In genomic region chr2:223538920-223539440, GRCh38 we compare ENCODE assay signal across 12 cellular contexts.
DNase-seq lines count a peak whose midpoint lies in the region; ATAC-seq and TF ChIP-seq lines count a peak whose summit lies in the region.
"Had no signal": no experiment of that assay in that cellular context is flagged by ENCODE, and none has a peak within 500 bp of the region (broad histone marks: within the 10 kb centered on the region; RNA-seq: fewer than 3 reads in every experiment).

No MANE protein-coding gene starts in this region.

- POLR2A ChIA-PET in Panc1 (lab: Charles Lee), result no interaction called here

- H3K27me3 ChIP-seq in Panc1 (ENCODE audit: control insufficient read depth, insufficient read depth, low read length), result no peaks in the 10 kb centered on the region
- H3K27me3 ChIP-seq in smooth muscle cell (ENCODE audit: low read depth), result no peaks in the 10 kb centered on the region
- no peaks in the 10 kb centered on the region for H3K27me3 ChIP-seq in suprapubic skin
- H3K27me3 ChIP-seq: upper lobe of right lung had no signal

- in situ Hi-C loops in Panc1 (cut with HindIII; ENCODE audit: low pct_unique_long_range_greater_than_20kb, low sequenced_read_pairs), result no loop called here

- H3K4me3 ChIP-seq in Panc1 (ENCODE audit: low read depth in 2 of 2, low read length in 2 of 2), result no peak overlapping the region
- H3K4me3 ChIP-seq in smooth muscle cell, result no peak overlapping the region
- no peak overlapping the region for H3K4me3 ChIP-seq in suprapubic skin
- H3K4me3 ChIP-seq: upper lobe of right lung had no signal

- WGBS in smooth muscle cell (ENCODE audit: low lambda C conversion rate), result 13% methylated on average over 8 of the region's 8 CpGs
- 61% methylated on average over 8 of the region's 8 CpGs for WGBS in suprapubic skin

- ATAC-seq in Panc1, result no peak
- ATAC-seq in left cardiac atrium, result peak; percentile 61 to 75
- no peak for ATAC-seq in HG03432 (IDR thresholded peaks at IDR 0.05; ENCODE audit: unreplicated experiment)
- ATAC-seq: upper lobe of right lung had no signal

- no TSS peak for BruUV-seq in Panc1 (replicated peaks; lab: Mats Ljungman, UMichigan)

- CTCF ChIA-PET in Panc1 (lab: Charles Lee), result no interaction called here

- H3K9ac ChIP-seq in smooth muscle cell (ENCODE audit: low read depth), result no peak overlapping the region

- TF ChIP-seq CTCF in Panc1 (IDR thresholded peaks at IDR 0.05) (no peak), smooth muscle cell (IDR thresholded peaks at IDR 0.05; ENCODE audit: borderline replicate concordance, insufficient read depth, poor library complexity, severe bottlenecking) (no peak), suprapubic skin (IDR thresholded peaks at IDR 0.05) (no peak)

- peak; percentile 47 for DNase-seq in NCI-H2107 treated with DMSO at 0.1 percent for 48 hours (lab: John Stamatoyannopoulos, UW; ENCODE audit: unreplicated experiment)
- DNase-seq in NCI-H2107 (lab: John Stamatoyannopoulos, UW), result no peak
- DNase-seq in Panc1 (ENCODE audit: low read depth, low spot score), result no peak
- DNase-seq in left cardiac atrium, result no peak
- no peak for DNase-seq in smooth muscle cell (lab: John Stamatoyannopoulos, UW; ENCODE audit: unreplicated experiment)
- DNase-seq in suprapubic skin (ENCODE audit: low spot score in 2 of 2), result no peak
- no peak for DNase-seq in HT-29 (ENCODE audit: low spot score)
- DNase-seq: activated B cell treated with CpG ODN at 0.5 μM for 24 hours; activated effector memory CD4-positive, alpha-beta T cell treated with anti-CD3 and anti-CD28 coated beads, Interleukin-2, amount 50 U/mL, for 16 hours; effector CD8-positive, alpha-beta T cell; upper lobe of right lung had no signal

- H4K20me1 ChIP-seq in smooth muscle cell (ENCODE audit: low read depth), result no peaks in the 10 kb centered on the region

- H2AFZ ChIP-seq in smooth muscle cell (ENCODE audit: low read depth), result peak overlapping the region; percentile 46

- H3K79me2 ChIP-seq in smooth muscle cell (ENCODE audit: low read depth), result no peaks in the 10 kb centered on the region

- H3K4me2 ChIP-seq in smooth muscle cell, result peak overlapping the region; percentile 75

- H3K36me3 ChIP-seq in Panc1 (ENCODE audit: control insufficient read depth, insufficient read depth, low read length) (no peaks in the 10 kb centered on the region), smooth muscle cell (ENCODE audit: low read depth) (no peaks in the 10 kb centered on the region), suprapubic skin (no peaks in the 10 kb centered on the region)
- H3K36me3 ChIP-seq: upper lobe of right lung had no signal

- no peak for TF ChIP-seq POLR2A in suprapubic skin (IDR thresholded peaks at IDR 0.05)

- 0 out of 2 replicates have a peak overlapping the region, but pooled peaks have one; percentile 30 for H3K27ac ChIP-seq in Panc1 (ENCODE audit: low read length)
- no peak overlapping the region for H3K27ac ChIP-seq in smooth muscle cell (ENCODE audit: low read depth)
- no peak overlapping the region for H3K27ac ChIP-seq in suprapubic skin
- H3K27ac ChIP-seq: upper lobe of right lung had no signal

- no peak for TF ChIP-seq EP300 in suprapubic skin (IDR thresholded peaks at IDR 0.05)

- intact Hi-C loops in Panc1 (cut with micrococcal nuclease; ENCODE audit: unreplicated experiment) (no loop called here), left cardiac atrium (cut with DNase I) (no loop called here)

- H3K4me1 ChIP-seq in Panc1 (ENCODE audit: control insufficient read depth, insufficient read depth, low read length) (peaks cover 2% of the 10 kb centered on the region; the same call in 1 of the 2 replicates), smooth muscle cell (ENCODE audit: low read depth) (peaks cover 15% of the 10 kb centered on the region), suprapubic skin (peaks cover 4% of the 10 kb centered on the region)
- H3K4me1 ChIP-seq: upper lobe of right lung had no signal

- peaks cover 9% of the 10 kb centered on the region for H3F3A ChIP-seq in smooth muscle cell (ENCODE audit: low read depth)

- H3K9me3 ChIP-seq in Panc1 (ENCODE audit: control insufficient read depth, insufficient read depth, low read depth, low read length), result no peaks in the 10 kb centered on the region
- no peaks in the 10 kb centered on the region for H3K9me3 ChIP-seq in smooth muscle cell (replicated peaks; ENCODE audit: low read depth)
- H3K9me3 ChIP-seq in suprapubic skin, result no peaks in the 10 kb centered on the region
- H3K9me3 ChIP-seq: upper lobe of right lung had no signal

Comparison
In these comparisons a context has a peak if more than half of its experiments do, and no peak if none do; other contexts are left out.
1. ATAC-seq: peak in left cardiac atrium (2 of 2); none in Panc1 (single experiment) and HG03432 (single experiment).